In the genomic region with DNA sequence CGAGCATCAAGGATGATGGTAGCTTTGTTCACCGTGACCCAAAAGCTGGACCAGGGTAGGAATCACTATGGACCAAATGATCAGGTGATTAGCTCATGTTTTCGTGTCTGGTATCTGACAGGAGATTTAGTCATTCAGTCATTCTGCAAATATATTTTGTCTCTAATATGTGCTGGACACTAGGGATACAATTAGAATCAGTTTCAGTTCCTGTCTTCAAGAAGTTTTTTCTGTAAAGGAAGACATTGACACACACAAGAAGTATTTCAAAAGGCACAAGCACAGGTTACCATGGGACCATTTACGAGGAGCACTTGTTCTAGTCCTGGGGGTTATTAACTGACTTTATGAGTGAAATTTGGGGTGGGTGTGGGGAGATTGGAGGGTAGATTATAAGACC, we compare ENCODE assay signal across 16 cellular contexts.
DNase-seq lines count a peak whose midpoint lies in the region; ATAC-seq and TF ChIP-seq lines count a peak whose summit lies in the region.
"Had no signal": no experiment of that assay in that cellular context is flagged by ENCODE, and none has a peak within 500 bp of the region (broad histone marks: within the 10 kb centered on the region; RNA-seq: fewer than 3 reads in every experiment).

No MANE protein-coding gene starts in this region.

- H3K36me3 Mint-ChIP-seq in activated B cell treated with CpG ODN at 0.5 μM for 24 hours (ENCODE audit: low read depth) = no peaks in the 10 kb centered on the region
- no peaks in the 10 kb centered on the region for H3K36me3 Mint-ChIP-seq in glutamatergic neuron (ENCODE audit: unreplicated experiment)
- H3K36me3 Mint-ChIP-seq: activated CD8-positive, alpha-beta memory T cell treated with anti-CD3 and anti-CD28 coated beads, Interleukin-2, amount 10 ng/mL, durations not matched to agents 7 days and 5 days had no signal

- POLR2A ChIA-PET in activated B cell treated with CpG ODN at 0.5 μM for 24 hours (lab: Charles Lee) = no interaction called here

- in situ Hi-C loops in GM13976 (cut with MboI; ENCODE audit: low sequenced_read_pairs, unreplicated experiment) = no loop called here

- no peaks in the 10 kb centered on the region for H3K36me3 ChIP-seq in ascending aorta
- H3K36me3 ChIP-seq: cardiac muscle cell, WERI-Rb-1 had no signal

- peak; percentile 30 for DNase-seq in GM13976 (ENCODE audit: low spot score)
- no peak for DNase-seq in activated B cell treated with CpG ODN at 0.5 μM for 24 hours
- no peak for DNase-seq in stimulated activated CD4-positive, alpha-beta T cell treated with anti-CD3 and anti-CD28 coated beads, Interleukin-4, amount 100 ng/mL, for 4 hours
- no peak for DNase-seq in dedifferentiated amniotic fluid mesenchymal stem cell (ENCODE audit: extremely low spot score)
- DNase-seq in glutamatergic neuron = no peak
- DNase-seq in ascending aorta (ENCODE audit: low spot score in 2 of 2) = no peak
- DNase-seq: activated CD8-positive, alpha-beta memory T cell treated with anti-CD3 and anti-CD28 coated beads, Interleukin-2, amount 10 ng/mL, durations not matched to agents 7 days and 5 days; activated naive CD4-positive, alpha-beta T cell treated with anti-CD3 and anti-CD28 coated beads, Interleukin-2, amount 50 U/mL, for 16 hours; NCI-H2171 treated with DMSO at 0.1 percent for 48 hours; right cardiac atrium; stimulated activated CD4-positive, alpha-beta T cell treated with anti-CD3 and anti-CD28 coated beads, Interleukin-4, amount 100 ng/mL, for 24 hours; stimulated activated naive CD4-positive, alpha-beta T cell treated with Interleukin-2 at 50 U/mL for 16 hours; WERI-Rb-1 had no signal

- H3K27me3 Mint-ChIP-seq in activated B cell treated with CpG ODN at 0.5 μM for 24 hours = no peaks in the 10 kb centered on the region
- no peaks in the 10 kb centered on the region for H3K27me3 Mint-ChIP-seq in glutamatergic neuron (ENCODE audit: unreplicated experiment)
- H3K27me3 Mint-ChIP-seq: activated CD8-positive, alpha-beta memory T cell treated with anti-CD3 and anti-CD28 coated beads, Interleukin-2, amount 10 ng/mL, durations not matched to agents 7 days and 5 days had no signal

- ATAC-seq in GM21367 (IDR thresholded peaks at IDR 0.05; ENCODE audit: unreplicated experiment) (peak; percentile 64), HG03280 (IDR thresholded peaks at IDR 0.05; ENCODE audit: unreplicated experiment) (peak; percentile 42), activated B cell treated with CpG ODN at 0.5 μM for 24 hours (ENCODE audit: low read depth) (no peak)
- ATAC-seq: activated CD8-positive, alpha-beta memory T cell treated with anti-CD3 and anti-CD28 coated beads, Interleukin-2, amount 10 ng/mL, durations not matched to agents 7 days and 5 days; right cardiac atrium had no signal

- H3K27me3 ChIP-seq in ascending aorta = no peaks in the 10 kb centered on the region
- H3K27me3 ChIP-seq: cardiac muscle cell had no signal

- CTCF ChIA-PET in activated B cell treated with CpG ODN at 0.5 μM for 24 hours (lab: Charles Lee) = interaction anchor here (0.6 to 4.4 kb wide), 3 partner anchors 201 to 638 kb away, joined by 3 to 27 read pairs (median 3); no protein-coding TSS in a partner anchor

- H3K4me1 ChIP-seq in ascending aorta = peaks cover 9 to 33% of the 10 kb centered on the region in 2 donors

- H3K4me1 Mint-ChIP-seq in activated B cell treated with CpG ODN at 0.5 μM for 24 hours = peaks cover 28% of the 10 kb centered on the region
- H3K4me1 Mint-ChIP-seq in glutamatergic neuron (ENCODE audit: low read depth, unreplicated experiment) = no peaks in the 10 kb centered on the region

- intact Hi-C loops in activated B cell treated with CpG ODN at 0.5 μM for 24 hours (cut with micrococcal nuclease) = no loop called here
- intact Hi-C loops in ascending aorta (cut with DNase I) = no loop called here

- no peak overlapping the region for H3K27ac ChIP-seq in ascending aorta
- H3K27ac ChIP-seq: cardiac muscle cell, WERI-Rb-1 had no signal

- H3K9me3 Mint-ChIP-seq in activated B cell treated with CpG ODN at 0.5 μM for 24 hours = no peaks in the 10 kb centered on the region
- H3K9me3 Mint-ChIP-seq in glutamatergic neuron (ENCODE audit: unreplicated experiment) = peaks cover 1% of the 10 kb centered on the region

- H3K9me3 ChIP-seq in ascending aorta = no peaks in the 10 kb centered on the region

- H3K4me3 Mint-ChIP-seq in activated B cell treated with CpG ODN at 0.5 μM for 24 hours (no peak overlapping the region), glutamatergic neuron (ENCODE audit: unreplicated experiment) (no peak overlapping the region)
- H3K4me3 Mint-ChIP-seq: activated CD8-positive, alpha-beta memory T cell treated with anti-CD3 and anti-CD28 coated beads, Interleukin-2, amount 10 ng/mL, durations not matched to agents 7 days and 5 days had no signal

- no peak overlapping the region for H3K4me3 ChIP-seq in ascending aorta
- H3K4me3 ChIP-seq: cardiac muscle cell had no signal

- TF ChIP-seq CTCF in GM13976 (IDR thresholded peaks at IDR 0.05; ENCODE audit: borderline replicate concordance, control extremely low read depth, extremely low read depth, insufficient read depth, missing control alignments) = no peak
- no peak for TF ChIP-seq CTCF in activated B cell treated with CpG ODN at 0.5 μM for 24 hours (IDR thresholded peaks at IDR 0.05)
- TF ChIP-seq CTCF in glutamatergic neuron (IDR thresholded peaks at IDR 0.05; ENCODE audit: partially characterized antibody, unreplicated experiment) = no peak
- TF ChIP-seq CTCF in ascending aorta (IDR thresholded peaks at IDR 0.05) = no peak

- H3K27ac Mint-ChIP-seq in activated B cell treated with CpG ODN at 0.5 μM for 24 hours (peak overlapping the region; percentile 10), glutamatergic neuron (ENCODE audit: unreplicated experiment) (no peak overlapping the region)
- H3K27ac Mint-ChIP-seq: activated CD8-positive, alpha-beta memory T cell treated with anti-CD3 and anti-CD28 coated beads, Interleukin-2, amount 10 ng/mL, durations not matched to agents 7 days and 5 days had no signal
